ENCODE assay signal across 1 cellular context in the genomic region with DNA sequence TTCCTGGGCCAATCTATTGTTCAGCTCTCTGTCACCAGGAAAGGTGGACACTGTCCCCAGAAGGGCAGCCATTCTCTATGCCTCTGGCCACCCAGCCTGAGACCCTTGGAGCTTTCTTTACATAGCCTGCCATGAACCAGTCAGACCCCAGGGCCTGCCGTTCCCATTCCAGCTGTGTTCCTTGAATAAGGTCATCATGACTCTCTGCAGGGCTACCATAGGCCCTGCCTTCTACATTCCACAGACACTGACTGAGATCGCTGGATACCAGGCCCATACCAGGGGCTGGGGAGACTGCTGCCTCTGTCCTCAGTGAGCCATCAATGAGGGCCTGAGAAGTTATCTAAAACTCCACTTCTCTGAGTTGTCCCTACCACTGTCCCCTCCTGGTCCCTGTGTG.
TF ChIP-seq lines count a peak whose summit lies in the region.

No MANE protein-coding gene starts in this region.

TF ChIP-seq in WTC11, 78 proteins besides CTCF, POLR2A, EP300 and RAD21 (continued from another document):
- TF ChIP-seq, protein P1, sequence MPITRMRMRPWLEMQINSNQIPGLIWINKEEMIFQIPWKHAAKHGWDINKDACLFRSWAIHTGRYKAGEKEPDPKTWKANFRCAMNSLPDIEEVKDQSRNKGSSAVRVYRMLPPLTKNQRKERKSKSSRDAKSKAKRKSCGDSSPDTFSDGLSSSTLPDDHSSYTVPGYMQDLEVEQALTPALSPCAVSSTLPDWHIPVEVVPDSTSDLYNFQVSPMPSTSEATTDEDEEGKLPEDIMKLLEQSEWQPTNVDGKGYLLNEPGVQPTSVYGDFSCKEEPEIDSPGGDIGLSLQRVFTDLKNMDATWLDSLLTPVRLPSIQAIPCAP (CRISPR knock-in tag; IDR thresholded peaks at IDR 0.05) = no peak
- no peak for TF ChIP-seq ZBTB21 (CRISPR knock-in tag; IDR thresholded peaks at IDR 0.05; ENCODE audit: borderline replicate concordance)
